ENCODE assay signal across 11 cellular contexts in genomic region chr11:1834132-1834610, GRCh38. TPM values are rescaled to one million over a fixed set of nuclear protein-coding genes. Genes with fewer than 3 reads are reported as not detected.
DNase-seq lines count a peak whose midpoint lies in the region; ATAC-seq and TF ChIP-seq lines count a peak whose summit lies in the region.
"Had no signal": no experiment of that assay in that cellular context is flagged by ENCODE, and none has a peak within 500 bp of the region (broad histone marks: within the 10 kb centered on the region; RNA-seq: fewer than 3 reads in every experiment).

No MANE protein-coding gene starts in this region.

- ATAC-seq in activated T-helper 17 cell treated with anti-CD3 and anti-CD28 coated beads, Interleukin-2, amount 50 U/mL, for 72 hours (replicated peaks), result no peak

- H3K4me3 Mint-ChIP-seq in activated T-helper 17 cell treated with anti-CD3 and anti-CD28 coated beads, Interleukin-2, amount 50 U/mL, for 72 hours, result no peak overlapping the region
- no peak overlapping the region for H3K4me3 Mint-ChIP-seq in glutamatergic neuron (ENCODE audit: unreplicated experiment)
- H3K4me3 Mint-ChIP-seq: activated T-cell treated with anti-CD3 and anti-CD28 coated beads, Interleukin-2, amount 50 U/mL, for 24 hours had no signal

- peaks cover 10 to 24% of the 10 kb centered on the region in 2 donors for H3K4me1 ChIP-seq in breast epithelium
- peaks cover 68% of the 10 kb centered on the region for H3K4me1 ChIP-seq in mucosa of stomach (ENCODE audit: control insufficient read depth, insufficient read depth, low read length)
- H3K4me1 ChIP-seq: uterus had no signal

- no peaks in the 10 kb centered on the region for H3K36me3 Mint-ChIP-seq in activated T-helper 17 cell treated with anti-CD3 and anti-CD28 coated beads, Interleukin-2, amount 50 U/mL, for 72 hours (ENCODE audit: low read depth)
- H3K36me3 Mint-ChIP-seq in glutamatergic neuron (ENCODE audit: unreplicated experiment), result no peaks in the 10 kb centered on the region

- H3K27ac ChIP-seq in breast epithelium, result peak overlapping the region; percentile 70 to 85
- H3K27ac ChIP-seq: uterus had no signal

- peak; percentile 7 for DNase-seq in DMS153 (lab: John Stamatoyannopoulos, UW)
- DNase-seq in breast epithelium (ENCODE audit: low spot score in 2 of 2), result peak; percentile 93 to 98
- no peak for DNase-seq in glutamatergic neuron
- DNase-seq in stimulated activated CD8-positive, alpha-beta memory T cell treated with anti-CD3 and anti-CD28 coated beads, Interleukin-4, amount 100 ng/mL, for 48 hours, result no peak
- DNase-seq: Karpas-422, uterus had no signal

- H3K27me3 ChIP-seq in breast epithelium, result no peaks in the 10 kb centered on the region
- H3K27me3 ChIP-seq in mucosa of stomach (ENCODE audit: control insufficient read depth, insufficient read depth, low read length), result peaks cover 7% of the 10 kb centered on the region
- H3K27me3 ChIP-seq: uterus had no signal

- intact Hi-C loops in breast epithelium (cut with DNase I; ENCODE audit: low total_unique reads), result loop anchor here (10.0 kb wide), 1 partner anchor 321 kb away; no protein-coding TSS in a partner anchor

- TF ChIP-seq POLR2A in breast epithelium (IDR thresholded peaks at IDR 0.05), result no peak

- TF ChIP-seq CTCF in breast epithelium (IDR thresholded peaks at IDR 0.05), result peak in 1 of 3 donors; percentile 17
- no peak for TF ChIP-seq CTCF in glutamatergic neuron (IDR thresholded peaks at IDR 0.05; ENCODE audit: partially characterized antibody, unreplicated experiment)

- peaks cover 3% of the 10 kb centered on the region for H3K27me3 Mint-ChIP-seq in activated T-helper 17 cell treated with anti-CD3 and anti-CD28 coated beads, Interleukin-2, amount 50 U/mL, for 72 hours
- H3K27me3 Mint-ChIP-seq in glutamatergic neuron (ENCODE audit: unreplicated experiment), result peaks cover 5% of the 10 kb centered on the region

- H3K9me3 ChIP-seq in breast epithelium (no peaks in the 10 kb centered on the region), mucosa of stomach (ENCODE audit: control insufficient read depth, low read length) (no peaks in the 10 kb centered on the region)
- H3K9me3 ChIP-seq: uterus had no signal

- no peaks in the 10 kb centered on the region for H3K9me3 Mint-ChIP-seq in activated T-helper 17 cell treated with anti-CD3 and anti-CD28 coated beads, Interleukin-2, amount 50 U/mL, for 72 hours
- no peaks in the 10 kb centered on the region for H3K9me3 Mint-ChIP-seq in glutamatergic neuron (ENCODE audit: unreplicated experiment)
- H3K9me3 Mint-ChIP-seq: activated T-cell treated with anti-CD3 and anti-CD28 coated beads, Interleukin-2, amount 50 U/mL, for 24 hours had no signal

- H3K36me3 ChIP-seq in breast epithelium (no peaks in the 10 kb centered on the region), mucosa of stomach (ENCODE audit: control insufficient read depth, insufficient read depth, low read length) (no peaks in the 10 kb centered on the region)
- H3K36me3 ChIP-seq: uterus had no signal

- no peaks in the 10 kb centered on the region for H3K4me1 Mint-ChIP-seq in activated T-helper 17 cell treated with anti-CD3 and anti-CD28 coated beads, Interleukin-2, amount 50 U/mL, for 72 hours
- H3K4me1 Mint-ChIP-seq in glutamatergic neuron (ENCODE audit: low read depth, unreplicated experiment), result no peaks in the 10 kb centered on the region

- H3K27ac Mint-ChIP-seq in activated T-helper 17 cell treated with anti-CD3 and anti-CD28 coated beads, Interleukin-2, amount 50 U/mL, for 72 hours, result no peak overlapping the region
- no peak overlapping the region for H3K27ac Mint-ChIP-seq in glutamatergic neuron (ENCODE audit: unreplicated experiment)
- H3K27ac Mint-ChIP-seq: activated T-cell treated with anti-CD3 and anti-CD28 coated beads, Interleukin-2, amount 50 U/mL, for 24 hours had no signal

- H3K9ac ChIP-seq in mucosa of stomach (ENCODE audit: low read length), result peak overlapping the region; percentile 66

- H3K4me3 ChIP-seq in breast epithelium, result peak overlapping the region in 1 of 3 donors; percentile 29
- peak overlapping the region; percentile 19 for H3K4me3 ChIP-seq in mucosa of stomach (ENCODE audit: low read length)
- H3K4me3 ChIP-seq: uterus had no signal

RNA-seq across cellular contexts. Expression of gene SYT8, which starts 0.6 kb away (rescaled TPM):
- total RNA-seq in breast epithelium (10 to 100 TPM in 2 of 3 donors, not detected in 1; 10.7 to 12.1 TPM), glutamatergic neuron (ENCODE audit: unreplicated experiment) (not detected)
- not detected for total RNA-seq in activated T-helper 17 cell treated with anti-CD3 and anti-CD28 coated beads, Interleukin-2, amount 50 U/mL, for 72 hours

RNA-seq across cellular contexts. Expression of gene TNNI2, which starts 4.6 kb away (rescaled TPM):
- total RNA-seq in breast epithelium, result 1 to 10 TPM in 2 of 3 donors, not detected in 1; 1.6 to 5.6 TPM
- not detected for total RNA-seq in activated T-helper 17 cell treated with anti-CD3 and anti-CD28 coated beads, Interleukin-2, amount 50 U/mL, for 72 hours
- not detected for total RNA-seq in glutamatergic neuron (ENCODE audit: unreplicated experiment)
- total RNA-seq: astrocyte had no signal

RNA-seq across cellular contexts. Expression of gene LSP1, which starts 18.7 kb away (rescaled TPM):
- 10 to 100 TPM; 21.4 to 36.0 (median 23.6) TPM for total RNA-seq in breast epithelium
- total RNA-seq in activated T-helper 17 cell treated with anti-CD3 and anti-CD28 coated beads, Interleukin-2, amount 50 U/mL, for 72 hours, result 100 to 1,000 TPM; 328 to 423 TPM
- 2.5 TPM for total RNA-seq in glutamatergic neuron (ENCODE audit: unreplicated experiment)

RNA-seq across cellular contexts. Expression of gene PRR33, which starts 57.5 kb away (rescaled TPM):
- not detected for total RNA-seq in breast epithelium
- total RNA-seq in activated T-helper 17 cell treated with anti-CD3 and anti-CD28 coated beads, Interleukin-2, amount 50 U/mL, for 72 hours, result under 1 TPM in 1 of 2 donors, not detected in 1; 0.11 TPM
- not detected for total RNA-seq in glutamatergic neuron (ENCODE audit: unreplicated experiment)
- total RNA-seq: astrocyte, osteocyte, uterus had no signal

Comparison
In these comparisons a context has a peak if more than half of its experiments do, and no peak if none do; other contexts are left out.
1. DNase-seq: peak in DMS153 (single experiment) and breast epithelium (2 of 2); none in glutamatergic neuron (single experiment) and stimulated activated CD8-positive, alpha-beta memory T cell treated with anti-CD3 and anti-CD28 coated beads, Interleukin-4, amount 100 ng/mL, for 48 hours (single experiment).
2. RNA of gene LSP1, which starts 18.7 kb away (total RNA-seq): 328 to 423 TPM in activated T-helper 17 cell treated with anti-CD3 and anti-CD28 coated beads, Interleukin-2, amount 50 U/mL, for 72 hours; 21.4 to 36.0 TPM in breast epithelium and 2.5 TPM in glutamatergic neuron (single experiment); every median in the first group is over 4 times any median in the second.